Comparison of ENCODE assay signal across 9 cellular contexts in genomic region chr12:75600146-75600545, GRCh38.
"Had no signal": no experiment of that assay in that cellular context is flagged by ENCODE, and none has a peak within 500 bp of the region (broad histone marks: within the 10 kb centered on the region; RNA-seq: fewer than 3 reads in every experiment).

No MANE protein-coding gene starts in this region.

- H2AFZ ChIP-seq: GM23248 had no signal

- DNase-seq: GM23248, GOT3, H7, IMR-90, KBM-7 had no signal

- H3K9ac ChIP-seq: GM23248, KMS-11 had no signal

- ATAC-seq: HCT116 had no signal

- H3K4me2 ChIP-seq: KMS-11 had no signal

- H3K36me3 ChIP-seq: HAP-1 had no signal

- H3K27ac ChIP-seq: GM23248, HL-60, KMS-11 had no signal

- H3K4me1 ChIP-seq: HAP-1 had no signal

- H3K4me3 ChIP-seq: GM23248, HAP-1 had no signal

- H3K9me3 ChIP-seq: HAP-1 had no signal
